8 cellular contexts compared by ENCODE assay signal in genomic region chr7:6636741-6637543, GRCh38. TPM values are rescaled to one million over a fixed set of nuclear protein-coding genes. Genes with fewer than 3 reads are reported as not detected.
DNase-seq lines count a peak whose midpoint lies in the region; FAIRE-seq and TF ChIP-seq lines count a peak whose summit lies in the region.

TSS of gene ZNF316 (plus strand) at chr7:6637318. CDS start at chr7:6642410, 5,092 bp downstream.

- H3K36me3 ChIP-seq in MG63 (peaks cover 31% of the 10 kb centered on the region), ectodermal cell (ENCODE audit: control insufficient read depth, insufficient read depth, low read length) (peaks cover 4% of the 10 kb centered on the region)

- H3K4me1 ChIP-seq in ectodermal cell (ENCODE audit: control insufficient read depth, insufficient read depth, low read length), result peaks cover 5% of the 10 kb centered on the region

- TF ChIP-seq CTCF in GM12865 (IDR thresholded peaks at IDR 0.05; ENCODE audit: insufficient read depth, low read depth, low read length, missing control alignments), result no peak

- 4% methylated on average over 104 of the region's 104 CpGs for WGBS in ectodermal cell, 2 experiments

- H3K4me3 ChIP-seq in GM12865 (ENCODE audit: low read depth, low read length) (peak within 1 kb of the TSS; percentile 59), MG63 (peak within 1 kb of the TSS; percentile 86), ectodermal cell (ENCODE audit: insufficient read depth, low read depth, low read length) (peak within 1 kb of the TSS; percentile 74)

- H3K27ac ChIP-seq in ectodermal cell (ENCODE audit: insufficient read depth, low read depth, low read length, poor library complexity, severe bottlenecking), result no peak within 1 kb of the TSS

- H3K27me3 ChIP-seq in MG63, result no peaks in the 10 kb centered on the region
- H3K27me3 ChIP-seq in ectodermal cell (ENCODE audit: control insufficient read depth, insufficient read depth, low read length, poor library complexity, severe bottlenecking), result no peaks in the 10 kb centered on the region

- TF ChIP-seq POLR2A in H54 (IDR thresholded peaks at IDR 0.05; ENCODE audit: low read depth, low read length), result peak; percentile 86

- DNase-seq in GM12865 (ENCODE audit: low read depth) (peak; percentile 80), H54 (ENCODE audit: insufficient read length, low spot score) (peak; percentile 97), MG63 (peak; percentile 54), medulla oblongata (ENCODE audit: extremely low spot score) (peak; percentile 68), A172 (ENCODE audit: low spot score) (no peak)
- DNase-seq in activated CD4-positive, alpha-beta T cell treated with anti-CD3 and anti-CD28 coated beads, Interleukin-2, amount 50 U/mL, for 24 hours (ENCODE audit: low read depth in 1 of 2, low spot score in 1 of 2), result peak; percentile 37
- peak; percentile 34 to 53 (median 41) for DNase-seq in stimulated activated CD4-positive, alpha-beta T cell treated with anti-CD3 and anti-CD28 coated beads, TNF-alpha, amount 100 ng/mL, for 4 hours (ENCODE audit: low read depth in 3 of 3)

- FAIRE-seq in H54 (lab: Jason Lieb, UNC), result no peak

- H3K9me3 ChIP-seq in MG63, result no peaks in the 10 kb centered on the region
- no peaks in the 10 kb centered on the region for H3K9me3 ChIP-seq in ectodermal cell (ENCODE audit: control insufficient read depth, low read length)

RNA-seq across cellular contexts. Expression of gene ZNF316, which starts in this region (rescaled TPM):
- 7.6 and 17.1 TPM in 2 replicates for total RNA-seq in MG63 (2014; rRNA removed; shearing (Covaris generic); ENCODE audit: low replicate concordance)
- polyA plus RNA-seq in ectodermal cell (2013, experiment 1 of 4), result 30.0 TPM
- polyA plus RNA-seq in ectodermal cell (2013, experiment 2 of 4), result 35.0 TPM
- 23.0 TPM for polyA plus RNA-seq in ectodermal cell (2013, experiment 3 of 4)
- polyA plus RNA-seq in ectodermal cell (2013, experiment 4 of 4), result 26.8 TPM
- total RNA-seq in A172 (2014; rRNA removed; shearing (Covaris generic)), result 7.7 and 20.4 TPM in 2 replicates
